8 cellular contexts compared by ENCODE assay signal in genomic region chr2:85215074-85216050, GRCh38.
DNase-seq lines count a peak whose midpoint lies in the region; TF ChIP-seq lines count a peak whose summit lies in the region.

No MANE protein-coding gene starts in this region.

- H3K27ac ChIP-seq in AG04450 (ENCODE audit: low read depth, low read length) (peak overlapping the region; percentile 82), mesodermal cell (ENCODE audit: low read depth, low read length, severe bottlenecking) (peak overlapping the region; percentile 97)
- no peak overlapping the region for H3K27ac ChIP-seq in CD8-positive, alpha-beta memory T cell (ENCODE audit: low read depth, low read length)

- no peaks in the 10 kb centered on the region for H3K4me1 Mint-ChIP-seq in CD8-positive, alpha-beta memory T cell

- no peak overlapping the region for H3K27ac Mint-ChIP-seq in CD8-positive, alpha-beta memory T cell

- CTCF ChIA-PET in AG04450 (lab: Charles Lee) = interaction anchor here (0.5 to 1.2 kb wide), 2 partner anchors 50 to 77 kb away, joined by 3 to 4 read pairs; no protein-coding TSS in a partner anchor
- CTCF ChIA-PET in CD8-positive, alpha-beta memory T cell (lab: Charles Lee) = no interaction called here

- peaks cover 9 to 64% of the 10 kb centered on the region in 2 donors for H3K27me3 Mint-ChIP-seq in CD8-positive, alpha-beta memory T cell

- TF ChIP-seq CTCF in AG04450 (IDR thresholded peaks at IDR 0.05; ENCODE audit: low read depth, low read length) (no peak), cardiac fibroblast (IDR thresholded peaks at IDR 0.05; ENCODE audit: low read depth, low read length) (no peak)

- H3K9me3 ChIP-seq in AG04450 (ENCODE audit: control insufficient read depth, insufficient read depth, low read length) (no peaks in the 10 kb centered on the region), mesodermal cell (ENCODE audit: control insufficient read depth, low read length) (no peaks in the 10 kb centered on the region)
- H3K9me3 ChIP-seq in CD8-positive, alpha-beta memory T cell (ENCODE audit: low read length) = no peaks in the 10 kb centered on the region

- POLR2A ChIA-PET in AG04450 (lab: Yijun Ruan, JAX) = interaction anchor here (0.7 to 1.5 kb wide), 3 partner anchors 33 to 62 kb away, joined by 3 to 7 read pairs (median 6); no protein-coding TSS in a partner anchor
- POLR2A ChIA-PET in CD8-positive, alpha-beta memory T cell (lab: Charles Lee) = no interaction called here

- in situ Hi-C loops in ACHN (cut with HindIII; ENCODE audit: low pct_ligation_motif_present, low pct_unique_long_range_greater_than_20kb, low sequenced_read_pairs) = no loop called here

- peaks cover 4% of the 10 kb centered on the region for H3K36me3 ChIP-seq in mesodermal cell (ENCODE audit: control insufficient read depth, insufficient read depth, low read length)
- no peaks in the 10 kb centered on the region for H3K36me3 ChIP-seq in CD8-positive, alpha-beta memory T cell (ENCODE audit: insufficient read depth, low read length)

- H3K36me3 Mint-ChIP-seq in CD8-positive, alpha-beta memory T cell = no peaks in the 10 kb centered on the region

- DNase-seq in AG04450 (ENCODE audit: low read depth, low spot score) (peak; percentile 86), LHCN-M2 (ENCODE audit: low read depth) (peak; percentile 43), cardiac fibroblast (ENCODE audit: low read depth in 2 of 2) (peak; percentile 31 to 78), kidney tubule cell (ENCODE audit: low spot score) (no peak), ACHN (no peak)
- DNase-seq in CD8-positive, alpha-beta memory T cell = no peak
- no peak for DNase-seq in activated T-cell treated with anti-CD3 and anti-CD28 coated beads, Interleukin-2, amount 50 U/mL, for 1 hour

- no peaks in the 10 kb centered on the region for H3K27me3 ChIP-seq in AG04450 (ENCODE audit: control insufficient read depth, insufficient read depth, low read length)
- H3K27me3 ChIP-seq in CD8-positive, alpha-beta memory T cell (ENCODE audit: insufficient read depth, low read length, poor library complexity, severe bottlenecking) = peaks cover 4% of the 10 kb centered on the region

- no peaks in the 10 kb centered on the region for H3K9me3 Mint-ChIP-seq in CD8-positive, alpha-beta memory T cell

- H3K4me3 Mint-ChIP-seq in CD8-positive, alpha-beta memory T cell = no peak overlapping the region

- H3K4me3 ChIP-seq in AG04450 (ENCODE audit: low read depth, low read length) (peak overlapping the region; percentile 31), cardiac fibroblast (replicated peaks in 1 of 2; ENCODE audit: low read depth in 2 of 2, low read length in 2 of 2) (no peak overlapping the region), mesodermal cell (ENCODE audit: extremely low read depth, insufficient read depth, low read length, poor library complexity, severe bottlenecking) (no peak overlapping the region)
- H3K4me3 ChIP-seq in CD8-positive, alpha-beta memory T cell (ENCODE audit: low read length) = no peak overlapping the region

- WGBS in mesodermal cell (ENCODE audit: insufficient coverage in 2 of 2), 2 experiments = 71 to 76% methylated on average over 18 to 19 of the region's 20 CpGs

- H3K4me1 ChIP-seq in mesodermal cell (ENCODE audit: control insufficient read depth, insufficient read depth, low read length, poor library complexity, severe bottlenecking) = peaks cover 24% of the 10 kb centered on the region
- no peaks in the 10 kb centered on the region for H3K4me1 ChIP-seq in CD8-positive, alpha-beta memory T cell (ENCODE audit: insufficient read depth, low read length)

Comparison
In these comparisons a context has a peak if more than half of its experiments do, and no peak if none do; other contexts are left out.
1. DNase-seq: peak in AG04450 (single experiment), LHCN-M2 (single experiment) and cardiac fibroblast (2 of 2); none in CD8-positive, alpha-beta memory T cell (0 of 5), kidney tubule cell (single experiment), activated T-cell treated with anti-CD3 and anti-CD28 coated beads, Interleukin-2, amount 50 U/mL, for 1 hour (single experiment) and ACHN (single experiment).